In the genomic region with DNA sequence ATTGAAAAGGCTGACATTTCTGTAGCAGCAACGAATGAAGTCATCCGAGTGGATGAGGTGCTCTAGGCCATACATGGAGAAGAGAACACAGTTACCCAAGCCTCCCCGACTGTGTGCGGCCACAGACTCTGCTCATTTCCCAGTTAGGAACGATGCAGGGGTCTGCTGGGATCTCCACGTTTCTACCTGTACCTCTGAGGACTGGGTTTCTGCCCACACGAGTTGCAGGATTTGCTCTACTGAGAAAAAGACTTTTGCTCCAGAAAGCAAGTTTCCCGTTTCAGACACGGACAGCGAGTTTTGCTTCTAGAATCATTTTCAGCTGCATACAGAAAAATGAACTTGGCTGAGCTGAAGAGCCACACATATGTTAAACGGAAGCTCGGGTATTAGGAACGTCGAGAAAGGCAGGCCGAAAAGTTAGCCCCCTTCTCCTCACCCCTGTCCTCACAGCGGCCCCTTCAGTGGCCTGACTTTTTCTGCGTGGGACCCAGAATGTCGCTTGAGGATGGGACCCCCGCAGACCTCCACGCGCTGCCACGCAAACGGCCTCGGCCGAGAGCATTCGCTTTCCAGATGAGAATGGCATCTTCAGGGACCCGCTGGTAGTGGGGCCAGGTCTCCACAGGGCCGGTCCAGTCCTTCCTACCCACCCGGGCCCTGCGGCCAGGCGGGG, we compare ENCODE assay signal across 8 cellular contexts. TPM values are rescaled to one million over a fixed set of nuclear protein-coding genes. Genes with fewer than 3 reads are reported as not detected.
DNase-seq lines count a peak whose midpoint lies in the region; ATAC-seq and TF ChIP-seq lines count a peak whose summit lies in the region.

No MANE protein-coding gene starts in this region.

- no peaks in the 10 kb centered on the region for H3K36me3 ChIP-seq in ascending aorta
- H3K36me3 ChIP-seq in stomach: no peaks in the 10 kb centered on the region

- H3K27ac ChIP-seq in ascending aorta: peak overlapping the region; percentile 89 to 99
- H3K27ac ChIP-seq in stomach: peak overlapping the region; percentile 53 to 94 (median 90)

- TF ChIP-seq CTCF in ascending aorta (IDR thresholded peaks at IDR 0.05) (no peak), stomach (IDR thresholded peaks at IDR 0.05) (no peak)

- H3K9me3 ChIP-seq in ascending aorta (no peaks in the 10 kb centered on the region), stomach (no peaks in the 10 kb centered on the region)

- ATAC-seq in Right ventricle myocardium inferior: peak; percentile 28
- no peak for ATAC-seq in HG03159 (IDR thresholded peaks at IDR 0.05; ENCODE audit: unreplicated experiment)

- WGBS in stomach, 5 donors: 17 to 34% (median 30%) methylated on average over 26 to 31 of the region's 31 CpGs

- H3K27me3 ChIP-seq in ascending aorta (no peaks in the 10 kb centered on the region), stomach (peaks cover 0 to 6% (median 5%) of the 10 kb centered on the region in 3 donors)

- intact Hi-C loops in Right ventricle myocardium inferior (cut with DNase I) (loop anchor here (10.0 kb wide), 2 partner anchors 57 to 237 kb away; no protein-coding TSS in a partner anchor), cardiac septum (cut with DNase I) (loop anchor here (1.0 to 10.0 kb wide), 4 partner anchors 22 to 247 kb away; no protein-coding TSS in a partner anchor), ascending aorta (cut with DNase I) (loop anchor here (1.0 to 5.0 kb wide), 5 partner anchors 23 to 207 kb away; a partner anchor contains a TSS), stomach (cut with DNase I; ENCODE audit: low total_unique reads) (no loop called here)

- no peak for DNase-seq in Right ventricle myocardium inferior (ENCODE audit: missing footprints)
- DNase-seq in cardiac septum (ENCODE audit: low spot score): no peak
- DNase-seq in ascending aorta (ENCODE audit: low spot score in 2 of 2): peak in 1 of 2 donors; percentile 72
- peak; percentile 63 for DNase-seq in iris pigment epithelial cell (ENCODE audit: low read depth)
- DNase-seq in stomach: no peak
- no peak for DNase-seq in ACHN
- no peak for DNase-seq in activated CD4-positive, alpha-beta T cell treated with anti-CD3 and anti-CD28 coated beads, Interleukin-2, amount 50 U/mL, for 1 hour

- H3K4me3 ChIP-seq in ascending aorta (peak overlapping the region; percentile 78 to 81), stomach (peak overlapping the region; percentile 80 to 89 (median 84))

- in situ Hi-C loops in ACHN (cut with HindIII; ENCODE audit: low pct_ligation_motif_present, low pct_unique_long_range_greater_than_20kb, low sequenced_read_pairs): no loop called here

- H3K4me1 ChIP-seq in ascending aorta: peaks cover 0 to 33% of the 10 kb centered on the region in 2 donors
- peaks cover 7 to 60% (median 35%) of the 10 kb centered on the region in 4 donors for H3K4me1 ChIP-seq in stomach

- peak; percentile 7 for TF ChIP-seq EP300 in stomach (IDR thresholded peaks at IDR 0.05)

- no peak for TF ChIP-seq POLR2A in stomach (IDR thresholded peaks at IDR 0.05)

RNA-seq across cellular contexts. Expression of a gene that starts 0.6 kb away (rescaled TPM):
- 11.7 TPM for total RNA-seq in Right ventricle myocardium inferior
- 32.2 TPM for total RNA-seq in cardiac septum
- 36.8 TPM for total RNA-seq in ascending aorta
- total RNA-seq in stomach: 10 to 100 TPM; 10.1 to 65.5 (median 47.8) TPM
- polyA plus RNA-seq in stomach: 10 to 100 TPM; 20.4 to 52.2 (median 25.8) TPM
